9 cellular contexts compared by ENCODE assay signal in the genomic region with DNA sequence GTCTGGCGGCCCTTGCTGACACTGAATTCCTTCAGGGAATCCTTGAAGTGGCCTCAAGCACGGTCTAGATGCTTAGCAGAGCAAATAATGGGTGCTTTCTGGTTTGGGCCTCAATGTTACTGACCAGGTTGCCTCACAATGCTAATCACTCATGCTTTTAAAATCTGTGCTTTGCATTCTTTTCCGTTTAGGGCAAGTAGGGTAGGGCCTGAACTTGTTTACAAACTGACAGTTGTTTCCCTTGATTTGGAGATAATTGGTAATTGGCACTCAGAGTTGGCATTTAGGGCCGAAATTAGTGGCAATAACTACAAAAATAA. TPM values are rescaled to one million over a fixed set of nuclear protein-coding genes. Genes with fewer than 3 reads are reported as not detected.
DNase-seq lines count a peak whose midpoint lies in the region; ATAC-seq and TF ChIP-seq lines count a peak whose summit lies in the region.
"Had no signal": no experiment of that assay in that cellular context is flagged by ENCODE, and none has a peak within 500 bp of the region (broad histone marks: within the 10 kb centered on the region; RNA-seq: fewer than 3 reads in every experiment).

No MANE protein-coding gene starts in this region.

- H3K4me1 ChIP-seq in left ventricle myocardium inferior, result peaks cover 49% of the 10 kb centered on the region
- H3K4me1 ChIP-seq in uterus, result no peaks in the 10 kb centered on the region

- H3K4me3 ChIP-seq in left ventricle myocardium inferior (peak overlapping the region; percentile 100), uterus (peak overlapping the region; percentile 93 to 100)

- no peaks in the 10 kb centered on the region for H3K9me3 Mint-ChIP-seq in mesothelial cell of epicardium

- peaks cover 8% of the 10 kb centered on the region for H3K4me1 Mint-ChIP-seq in mesothelial cell of epicardium

- ATAC-seq in left ventricle myocardium superior, result no peak

- H3K9me3 ChIP-seq in left ventricle myocardium inferior (replicated peaks) (no peaks in the 10 kb centered on the region), uterus (no peaks in the 10 kb centered on the region)

- TF ChIP-seq CTCF in left ventricle myocardium inferior (IDR thresholded peaks at IDR 0.05; ENCODE audit: borderline replicate concordance) (no peak), mesothelial cell of epicardium (IDR thresholded peaks at IDR 0.05; ENCODE audit: unreplicated experiment) (no peak), uterus (IDR thresholded peaks at IDR 0.05) (no peak)

- H3K27ac ChIP-seq in left ventricle myocardium inferior (replicated peaks) (peak overlapping the region; percentile 95), caudate nucleus (ENCODE audit: low read depth, low read length) (peak overlapping the region; percentile 62), uterus (peak overlapping the region; percentile 79 to 81)

- H3K36me3 Mint-ChIP-seq in mesothelial cell of epicardium, result peaks cover 7% of the 10 kb centered on the region

- H3K36me3 ChIP-seq in left ventricle myocardium inferior, result peaks cover 28% of the 10 kb centered on the region
- H3K36me3 ChIP-seq in uterus, result no peaks in the 10 kb centered on the region

- no peak for TF ChIP-seq POLR2A in uterus (IDR thresholded peaks at IDR 0.05)

- DNase-seq in left ventricle myocardium inferior, result no peak
- DNase-seq in left ventricle myocardium superior, result no peak
- no peak for DNase-seq in caudate nucleus (lab: John Stamatoyannopoulos, UW)
- no peak for DNase-seq in mesothelial cell of epicardium (ENCODE audit: low spot score in 2 of 2, unreplicated experiment in 2 of 2)
- DNase-seq in uterus, result no peak
- no peak for DNase-seq in NCI-H1092 (lab: John Stamatoyannopoulos, UW)
- no peak for DNase-seq in NCI-H526 (lab: John Stamatoyannopoulos, UW)
- DNase-seq in GM19240 (ENCODE audit: insufficient read length, low spot score), result no peak
- DNase-seq: NCI-H1694 treated with DMSO at 0.1 percent for 48 hours had no signal

- intact Hi-C loops in left ventricle myocardium inferior (cut with micrococcal nuclease) (no loop called here), left ventricle myocardium superior (cut with micrococcal nuclease) (no loop called here), uterus (cut with DNase I; ENCODE audit: low total_unique reads) (no loop called here)

- peak overlapping the region; percentile 56 for H3K27ac Mint-ChIP-seq in mesothelial cell of epicardium

- H3K27me3 ChIP-seq in left ventricle myocardium inferior (ENCODE audit: low read depth) (no peaks in the 10 kb centered on the region), uterus (no peaks in the 10 kb centered on the region)

- peak overlapping the region; percentile 82 for H3K4me3 Mint-ChIP-seq in mesothelial cell of epicardium

- no peaks in the 10 kb centered on the region for H3K27me3 Mint-ChIP-seq in mesothelial cell of epicardium (ENCODE audit: low read depth)

RNA-seq across cellular contexts. Expression of gene VPS13D, which starts 1.4 kb away (rescaled TPM):
- total RNA-seq in left ventricle myocardium inferior (71.6 TPM), left ventricle myocardium superior (112 TPM), mesothelial cell of epicardium (71.6 to 77.8 TPM (median 77.4 TPM) in 3 replicates), uterus (100 to 1,000 TPM in 1 of 4 donors, 10 to 100 TPM in 3; 33.2 to 115 (median 56.5) TPM)
